ENCODE assay signal across 22 cellular contexts in genomic region chr6:128230267-128230989, GRCh38.
"Had no signal": no experiment of that assay in that cellular context is flagged by ENCODE, and none has a peak within 500 bp of the region (broad histone marks: within the 10 kb centered on the region; RNA-seq: fewer than 3 reads in every experiment).

No MANE protein-coding gene starts in this region.

- H3K27ac ChIP-seq: brain microvascular endothelial cell, lower lobe of right lung, ovary, psoas muscle, right atrium auricular region, tibial artery had no signal

- ATAC-seq: activated naive CD4-positive, alpha-beta T cell treated with anti-CD3 and anti-CD28 coated beads, Interleukin-2, amount 50 U/mL, for 72 hours; activated T-helper 17 cell treated with anti-CD3 and anti-CD28 coated beads, Interleukin-2, amount 50 U/mL, for 72 hours; effector memory CD8-positive, alpha-beta T cell; esophagus mucosa; lower lobe of right lung; natural killer cell; WTC11 had no signal

- H3K9me3 ChIP-seq: lower lobe of right lung, ovary, psoas muscle, right atrium auricular region, tibial artery had no signal

- H3K4me3 ChIP-seq: lower lobe of right lung, ovary, psoas muscle, right atrium auricular region, tibial artery had no signal

- H3K27me3 ChIP-seq: brain microvascular endothelial cell, ovary, right atrium auricular region, tibial artery had no signal

- DNase-seq: activated CD8-positive, alpha-beta memory T cell treated with anti-CD3 and anti-CD28 coated beads for 24 hours; activated CD8-positive, alpha-beta memory T cell treated with anti-CD3 and anti-CD28 coated beads, Interleukin-2, amount 50 U/mL, for 4 hours; activated T-cell treated with anti-CD3 and anti-CD28 coated beads, Interleukin-2, amount 50 U/mL, for 24 hours; aorta; brain microvascular endothelial cell; central memory CD4-positive, alpha-beta T cell; effector memory CD8-positive, alpha-beta T cell; glutamatergic neuron; hippocampal formation; lower lobe of right lung; mesendoderm; natural killer cell; ovary; psoas muscle; stimulated activated CD4-positive, alpha-beta T cell treated with anti-CD3 and anti-CD28 coated beads, Interleukin-1b, Interleukin-23, amount 100 ng/mL, for 48 hours; T-helper 1 cell; tibial artery had no signal

- H3K36me3 ChIP-seq: brain microvascular endothelial cell, lower lobe of right lung, ovary, right atrium auricular region, tibial artery had no signal

- H3K4me1 ChIP-seq: lower lobe of right lung, psoas muscle, tibial artery had no signal
